Comparison of ENCODE assay signal across 1 cellular context in genomic region chr1:231656741-231657140, GRCh38.
TF ChIP-seq lines count a peak whose summit lies in the region.

No MANE protein-coding gene starts in this region.

TF ChIP-seq in HEK293, 187 proteins besides CTCF, POLR2A, EP300 and RAD21 (continued from another document):
- TF ChIP-seq PATZ1 (tag by site-specific recombination; IDR thresholded peaks at IDR 0.05) (no peak), ZNF175 (tag by site-specific recombination; IDR thresholded peaks at IDR 0.05) (no peak), SCRT2 (tag by site-specific recombination; IDR thresholded peaks at IDR 0.05) (no peak), ZNF302 (tag by site-specific recombination; IDR thresholded peaks at IDR 0.05; ENCODE audit: low read depth) (no peak), KLF8 (tag by site-specific recombination; IDR thresholded peaks at IDR 0.05) (no peak), REST (tag by site-specific recombination; IDR thresholded peaks at IDR 0.05) (no peak)
- TF ChIP-seq, protein P1, sequence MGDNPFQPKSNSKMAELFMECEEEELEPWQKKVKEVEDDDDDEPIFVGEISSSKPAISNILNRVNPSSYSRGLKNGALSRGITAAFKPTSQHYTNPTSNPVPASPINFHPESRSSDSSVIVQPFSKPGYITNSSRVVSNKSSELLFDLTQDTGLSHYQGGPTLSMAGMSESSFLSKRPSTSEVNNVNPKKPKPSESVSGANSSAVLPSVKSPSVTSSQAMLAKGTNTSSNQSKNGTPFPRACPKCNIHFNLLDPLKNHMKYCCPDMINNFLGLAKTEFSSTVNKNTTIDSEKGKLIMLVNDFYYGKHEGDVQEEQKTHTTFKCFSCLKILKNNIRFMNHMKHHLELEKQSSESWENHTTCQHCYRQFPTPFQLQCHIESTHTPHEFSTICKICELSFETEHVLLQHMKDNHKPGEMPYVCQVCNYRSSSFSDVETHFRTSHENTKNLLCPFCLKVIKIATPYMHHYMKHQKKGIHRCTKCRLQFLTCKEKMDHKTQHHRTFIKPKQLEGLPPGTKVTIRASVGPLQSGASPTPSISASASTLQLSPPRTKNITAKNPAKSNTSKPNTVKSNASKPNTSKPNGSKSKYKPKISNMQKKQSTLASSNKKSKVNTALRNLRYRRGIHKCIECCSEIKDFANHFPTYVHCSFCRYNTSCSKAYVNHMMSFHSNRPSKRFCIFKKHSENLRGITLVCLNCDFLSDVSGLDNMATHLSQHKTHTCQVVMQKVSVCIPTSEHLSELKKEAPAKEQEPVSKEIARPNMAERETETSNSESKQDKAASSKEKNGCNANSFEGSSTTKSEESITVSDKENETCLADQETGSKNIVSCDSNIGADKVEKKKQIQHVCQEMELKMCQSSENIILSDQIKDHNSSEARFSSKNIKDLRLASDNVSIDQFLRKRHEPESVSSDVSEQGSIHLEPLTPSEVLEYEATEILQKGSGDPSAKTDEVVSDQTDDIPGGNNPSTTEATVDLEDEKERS (tag by site-specific recombination; IDR thresholded peaks at IDR 0.05), result 0 out of 2 replicates have a peak, but pooled peaks have one; percentile 57
- TF ChIP-seq, protein P2, sequence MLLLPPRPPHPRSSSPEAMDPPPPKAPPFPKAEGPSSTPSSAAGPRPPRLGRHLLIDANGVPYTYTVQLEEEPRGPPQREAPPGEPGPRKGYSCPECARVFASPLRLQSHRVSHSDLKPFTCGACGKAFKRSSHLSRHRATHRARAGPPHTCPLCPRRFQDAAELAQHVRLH (tag by site-specific recombination; IDR thresholded peaks at IDR 0.05), result 0 out of 2 replicates have a peak, but pooled peaks have one; percentile 16
